In the genomic region with DNA sequence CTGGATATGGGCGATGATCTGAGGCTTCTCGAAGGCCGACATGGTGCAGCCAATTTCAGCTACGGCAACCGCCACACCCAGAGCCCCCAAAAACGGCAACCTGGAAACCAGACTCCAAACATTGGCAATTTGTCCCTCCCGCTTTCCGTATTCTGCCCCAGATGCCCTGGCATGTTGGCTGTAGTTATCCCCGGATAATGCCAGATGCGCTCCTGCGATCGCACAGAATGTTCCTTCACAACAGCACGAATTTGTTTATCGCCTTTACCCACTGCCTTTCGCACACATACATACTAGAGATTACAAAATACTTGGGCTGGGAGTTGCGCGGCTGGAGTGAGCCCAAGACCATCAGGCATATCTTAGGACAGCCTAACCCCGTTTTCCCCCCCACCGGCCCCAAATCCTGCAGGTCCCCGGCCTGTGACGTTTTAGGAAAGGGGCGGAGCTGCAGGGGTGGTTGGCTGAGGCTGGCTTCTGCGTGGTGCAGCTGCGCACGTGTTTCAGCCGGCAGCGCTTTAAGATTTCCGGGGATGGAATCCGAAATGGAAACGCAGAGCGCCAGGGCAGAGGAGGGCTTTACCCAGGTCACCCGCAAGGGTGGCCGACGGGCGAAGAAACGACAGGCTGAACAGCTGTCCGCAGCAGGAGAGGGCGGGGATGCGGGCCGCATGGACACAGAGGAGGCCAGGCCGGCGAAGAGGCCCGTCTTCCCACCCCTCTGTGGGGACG, we compare ENCODE assay signal across 1 cellular context.
TF ChIP-seq lines count a peak whose summit lies in the region.

A gene (plus strand): TSS at position 487 of the 732 bp plus-strand sequence. CDS start 47 bp downstream, at position 534.

TF ChIP-seq in K562, 482 proteins besides CTCF, POLR2A, EP300 and RAD21 (continued from another document and continues in another):
- TF ChIP-seq, protein P1, sequence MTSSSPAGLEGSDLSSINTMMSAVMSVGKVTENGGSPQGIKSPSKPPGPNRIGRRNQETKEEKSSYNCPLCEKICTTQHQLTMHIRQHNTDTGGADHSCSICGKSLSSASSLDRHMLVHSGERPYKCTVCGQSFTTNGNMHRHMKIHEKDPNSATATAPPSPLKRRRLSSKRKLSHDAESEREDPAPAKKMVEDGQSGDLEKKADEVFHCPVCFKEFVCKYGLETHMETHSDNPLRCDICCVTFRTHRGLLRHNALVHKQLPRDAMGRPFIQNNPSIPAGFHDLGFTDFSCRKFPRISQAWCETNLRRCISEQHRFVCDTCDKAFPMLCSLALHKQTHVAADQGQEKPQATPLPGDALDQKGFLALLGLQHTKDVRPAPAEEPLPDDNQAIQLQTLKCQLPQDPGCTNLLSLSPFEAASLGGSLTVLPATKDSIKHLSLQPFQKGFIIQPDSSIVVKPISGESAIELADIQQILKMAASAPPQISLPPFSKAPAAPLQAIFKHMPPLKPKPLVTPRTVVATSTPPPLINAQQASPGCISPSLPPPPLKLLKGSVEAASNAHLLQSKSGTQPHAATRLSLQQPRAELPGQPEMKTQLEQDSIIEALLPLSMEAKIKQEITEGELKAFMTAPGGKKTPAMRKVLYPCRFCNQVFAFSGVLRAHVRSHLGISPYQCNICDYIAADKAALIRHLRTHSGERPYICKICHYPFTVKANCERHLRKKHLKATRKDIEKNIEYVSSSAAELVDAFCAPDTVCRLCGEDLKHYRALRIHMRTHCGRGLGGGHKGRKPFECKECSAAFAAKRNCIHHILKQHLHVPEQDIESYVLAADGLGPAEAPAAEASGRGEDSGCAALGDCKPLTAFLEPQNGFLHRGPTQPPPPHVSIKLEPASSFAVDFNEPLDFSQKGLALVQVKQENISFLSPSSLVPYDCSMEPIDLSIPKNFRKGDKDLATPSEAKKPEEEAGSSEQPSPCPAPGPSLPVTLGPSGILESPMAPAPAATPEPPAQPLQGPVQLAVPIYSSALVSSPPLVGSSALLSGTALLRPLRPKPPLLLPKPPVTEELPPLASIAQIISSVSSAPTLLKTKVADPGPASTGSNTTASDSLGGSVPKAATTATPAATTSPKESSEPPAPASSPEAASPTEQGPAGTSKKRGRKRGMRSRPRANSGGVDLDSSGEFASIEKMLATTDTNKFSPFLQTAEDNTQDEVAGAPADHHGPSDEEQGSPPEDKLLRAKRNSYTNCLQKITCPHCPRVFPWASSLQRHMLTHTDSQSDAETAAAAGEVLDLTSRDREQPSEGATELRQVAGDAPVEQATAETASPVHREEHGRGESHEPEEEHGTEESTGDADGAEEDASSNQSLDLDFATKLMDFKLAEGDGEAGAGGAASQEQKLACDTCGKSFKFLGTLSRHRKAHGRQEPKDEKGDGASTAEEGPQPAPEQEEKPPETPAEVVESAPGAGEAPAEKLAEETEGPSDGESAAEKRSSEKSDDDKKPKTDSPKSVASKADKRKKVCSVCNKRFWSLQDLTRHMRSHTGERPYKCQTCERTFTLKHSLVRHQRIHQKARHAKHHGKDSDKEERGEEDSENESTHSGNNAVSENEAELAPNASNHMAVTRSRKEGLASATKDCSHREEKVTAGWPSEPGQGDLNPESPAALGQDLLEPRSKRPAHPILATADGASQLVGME (CRISPR knock-in tag; IDR thresholded peaks at IDR 0.05): 0 out of 2 replicates have a peak, but pooled peaks have one; percentile 36
- TF ChIP-seq MYNN (IDR thresholded peaks at IDR 0.05) (peak; percentile 79), MYNN (CRISPR knock-in tag; IDR thresholded peaks at IDR 0.05) (no peak), TARDBP (IDR thresholded peaks at IDR 0.05) (peak; percentile 71; the same call in 1 of the 2 replicates), KLF6 (CRISPR knock-in tag; IDR thresholded peaks at IDR 0.05; ENCODE audit: borderline replicate concordance) (peak; percentile 38; the same call in 1 of the 2 replicates), HDAC8 (tag; IDR thresholded peaks at IDR 0.05) (no peak), POLR2G (IDR thresholded peaks at IDR 0.05; ENCODE audit: low read depth, low read length) (peak; percentile 88), HDAC1 (IDR thresholded peaks at IDR 0.05) (peak; percentile 82 to 99; a peak in 3 of 4 replicates), SMC3 (conservative IDR thresholded peaks at IDR 0.05; ENCODE audit: insufficient read depth, low read depth, low read length) (0 out of 2 replicates have a peak, but pooled peaks have one; percentile 5), ZBTB8A (IDR thresholded peaks at IDR 0.05; ENCODE audit: partially characterized antibody) (peak; percentile 66), HNRNPLL (IDR thresholded peaks at IDR 0.05; ENCODE audit: low read depth, low read length, poor library complexity, severe bottlenecking) (peak; percentile 54), XRCC4 (IDR thresholded peaks at IDR 0.05; ENCODE audit: extremely low read depth, insufficient read depth, insufficient read length) (no peak), TAF15 (IDR thresholded peaks at IDR 0.05; ENCODE audit: low read depth, low read length) (no peak), TAF9B (IDR thresholded peaks at IDR 0.05; ENCODE audit: partially characterized antibody) (peak; percentile 72), FOXM1 (IDR thresholded peaks at IDR 0.05; ENCODE audit: low read depth) (peak; percentile 90), FOXM1 (CRISPR knock-in tag; IDR thresholded peaks at IDR 0.05; ENCODE audit: low read depth) (no peak), ATF7 (IDR thresholded peaks at IDR 0.05) (peak; percentile 85), CBX8 (IDR thresholded peaks at IDR 0.05; ENCODE audit: borderline replicate concordance, extremely low read depth, low read depth, low read length, poor library complexity, severe bottlenecking) (no peak)
- TF ChIP-seq, protein P2, sequence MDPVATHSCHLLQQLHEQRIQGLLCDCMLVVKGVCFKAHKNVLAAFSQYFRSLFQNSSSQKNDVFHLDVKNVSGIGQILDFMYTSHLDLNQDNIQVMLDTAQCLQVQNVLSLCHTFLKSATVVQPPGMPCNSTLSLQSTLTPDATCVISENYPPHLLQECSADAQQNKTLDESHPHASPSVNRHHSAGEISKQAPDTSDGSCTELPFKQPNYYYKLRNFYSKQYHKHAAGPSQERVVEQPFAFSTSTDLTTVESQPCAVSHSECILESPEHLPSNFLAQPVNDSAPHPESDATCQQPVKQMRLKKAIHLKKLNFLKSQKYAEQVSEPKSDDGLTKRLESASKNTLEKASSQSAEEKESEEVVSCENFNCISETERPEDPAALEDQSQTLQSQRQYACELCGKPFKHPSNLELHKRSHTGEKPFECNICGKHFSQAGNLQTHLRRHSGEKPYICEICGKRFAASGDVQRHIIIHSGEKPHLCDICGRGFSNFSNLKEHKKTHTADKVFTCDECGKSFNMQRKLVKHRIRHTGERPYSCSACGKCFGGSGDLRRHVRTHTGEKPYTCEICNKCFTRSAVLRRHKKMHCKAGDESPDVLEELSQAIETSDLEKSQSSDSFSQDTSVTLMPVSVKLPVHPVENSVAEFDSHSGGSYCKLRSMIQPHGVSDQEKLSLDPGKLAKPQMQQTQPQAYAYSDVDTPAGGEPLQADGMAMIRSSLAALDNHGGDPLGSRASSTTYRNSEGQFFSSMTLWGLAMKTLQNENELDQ (CRISPR knock-in tag; IDR thresholded peaks at IDR 0.05; ENCODE audit: borderline replicate concordance): no peak
- TF ChIP-seq, protein P3, sequence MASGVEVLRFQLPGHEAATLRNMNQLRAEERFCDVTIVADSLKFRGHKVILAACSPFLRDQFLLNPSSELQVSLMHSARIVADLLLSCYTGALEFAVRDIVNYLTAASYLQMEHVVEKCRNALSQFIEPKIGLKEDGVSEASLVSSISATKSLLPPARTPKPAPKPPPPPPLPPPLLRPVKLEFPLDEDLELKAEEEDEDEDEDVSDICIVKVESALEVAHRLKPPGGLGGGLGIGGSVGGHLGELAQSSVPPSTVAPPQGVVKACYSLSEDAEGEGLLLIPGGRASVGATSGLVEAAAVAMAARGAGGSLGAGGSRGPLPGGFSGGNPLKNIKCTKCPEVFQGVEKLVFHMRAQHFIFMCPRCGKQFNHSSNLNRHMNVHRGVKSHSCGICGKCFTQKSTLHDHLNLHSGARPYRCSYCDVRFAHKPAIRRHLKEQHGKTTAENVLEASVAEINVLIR (CRISPR knock-in tag; IDR thresholded peaks at IDR 0.05): peak; percentile 80
- TF ChIP-seq, protein P4, sequence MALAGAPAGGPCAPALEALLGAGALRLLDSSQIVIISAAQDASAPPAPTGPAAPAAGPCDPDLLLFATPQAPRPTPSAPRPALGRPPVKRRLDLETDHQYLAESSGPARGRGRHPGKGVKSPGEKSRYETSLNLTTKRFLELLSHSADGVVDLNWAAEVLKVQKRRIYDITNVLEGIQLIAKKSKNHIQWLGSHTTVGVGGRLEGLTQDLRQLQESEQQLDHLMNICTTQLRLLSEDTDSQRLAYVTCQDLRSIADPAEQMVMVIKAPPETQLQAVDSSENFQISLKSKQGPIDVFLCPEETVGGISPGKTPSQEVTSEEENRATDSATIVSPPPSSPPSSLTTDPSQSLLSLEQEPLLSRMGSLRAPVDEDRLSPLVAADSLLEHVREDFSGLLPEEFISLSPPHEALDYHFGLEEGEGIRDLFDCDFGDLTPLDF (CRISPR knock-in tag; IDR thresholded peaks at IDR 0.05): 0 out of 2 replicates have a peak, but pooled peaks have one; percentile 67
- TF ChIP-seq, protein P5, sequence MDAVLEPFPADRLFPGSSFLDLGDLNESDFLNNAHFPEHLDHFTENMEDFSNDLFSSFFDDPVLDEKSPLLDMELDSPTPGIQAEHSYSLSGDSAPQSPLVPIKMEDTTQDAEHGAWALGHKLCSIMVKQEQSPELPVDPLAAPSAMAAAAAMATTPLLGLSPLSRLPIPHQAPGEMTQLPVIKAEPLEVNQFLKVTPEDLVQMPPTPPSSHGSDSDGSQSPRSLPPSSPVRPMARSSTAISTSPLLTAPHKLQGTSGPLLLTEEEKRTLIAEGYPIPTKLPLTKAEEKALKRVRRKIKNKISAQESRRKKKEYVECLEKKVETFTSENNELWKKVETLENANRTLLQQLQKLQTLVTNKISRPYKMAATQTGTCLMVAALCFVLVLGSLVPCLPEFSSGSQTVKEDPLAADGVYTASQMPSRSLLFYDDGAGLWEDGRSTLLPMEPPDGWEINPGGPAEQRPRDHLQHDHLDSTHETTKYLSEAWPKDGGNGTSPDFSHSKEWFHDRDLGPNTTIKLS (IDR thresholded peaks at IDR 0.05; ENCODE audit: borderline replicate concordance, low read depth): peak; percentile 77
- TF ChIP-seq, protein P6, sequence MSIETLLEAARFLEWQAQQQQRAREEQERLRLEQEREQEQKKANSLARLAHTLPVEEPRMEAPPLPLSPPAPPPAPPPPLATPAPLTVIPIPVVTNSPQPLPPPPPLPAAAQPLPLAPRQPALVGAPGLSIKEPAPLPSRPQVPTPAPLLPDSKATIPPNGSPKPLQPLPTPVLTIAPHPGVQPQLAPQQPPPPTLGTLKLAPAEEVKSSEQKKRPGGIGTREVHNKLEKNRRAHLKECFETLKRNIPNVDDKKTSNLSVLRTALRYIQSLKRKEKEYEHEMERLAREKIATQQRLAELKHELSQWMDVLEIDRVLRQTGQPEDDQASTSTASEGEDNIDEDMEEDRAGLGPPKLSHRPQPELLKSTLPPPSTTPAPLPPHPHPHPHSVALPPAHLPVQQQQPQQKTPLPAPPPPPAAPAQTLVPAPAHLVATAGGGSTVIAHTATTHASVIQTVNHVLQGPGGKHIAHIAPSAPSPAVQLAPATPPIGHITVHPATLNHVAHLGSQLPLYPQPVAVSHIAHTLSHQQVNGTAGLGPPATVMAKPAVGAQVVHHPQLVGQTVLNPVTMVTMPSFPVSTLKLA (conservative IDR thresholded peaks at IDR 0.05): peak; percentile 100
- TF ChIP-seq, protein P7, sequence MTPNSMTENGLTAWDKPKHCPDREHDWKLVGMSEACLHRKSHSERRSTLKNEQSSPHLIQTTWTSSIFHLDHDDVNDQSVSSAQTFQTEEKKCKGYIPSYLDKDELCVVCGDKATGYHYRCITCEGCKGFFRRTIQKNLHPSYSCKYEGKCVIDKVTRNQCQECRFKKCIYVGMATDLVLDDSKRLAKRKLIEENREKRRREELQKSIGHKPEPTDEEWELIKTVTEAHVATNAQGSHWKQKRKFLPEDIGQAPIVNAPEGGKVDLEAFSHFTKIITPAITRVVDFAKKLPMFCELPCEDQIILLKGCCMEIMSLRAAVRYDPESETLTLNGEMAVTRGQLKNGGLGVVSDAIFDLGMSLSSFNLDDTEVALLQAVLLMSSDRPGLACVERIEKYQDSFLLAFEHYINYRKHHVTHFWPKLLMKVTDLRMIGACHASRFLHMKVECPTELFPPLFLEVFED (CRISPR knock-in tag; conservative IDR thresholded peaks at IDR 0.05): 0 out of 2 replicates have a peak, but pooled peaks have one; percentile 6
- TF ChIP-seq, protein P8, sequence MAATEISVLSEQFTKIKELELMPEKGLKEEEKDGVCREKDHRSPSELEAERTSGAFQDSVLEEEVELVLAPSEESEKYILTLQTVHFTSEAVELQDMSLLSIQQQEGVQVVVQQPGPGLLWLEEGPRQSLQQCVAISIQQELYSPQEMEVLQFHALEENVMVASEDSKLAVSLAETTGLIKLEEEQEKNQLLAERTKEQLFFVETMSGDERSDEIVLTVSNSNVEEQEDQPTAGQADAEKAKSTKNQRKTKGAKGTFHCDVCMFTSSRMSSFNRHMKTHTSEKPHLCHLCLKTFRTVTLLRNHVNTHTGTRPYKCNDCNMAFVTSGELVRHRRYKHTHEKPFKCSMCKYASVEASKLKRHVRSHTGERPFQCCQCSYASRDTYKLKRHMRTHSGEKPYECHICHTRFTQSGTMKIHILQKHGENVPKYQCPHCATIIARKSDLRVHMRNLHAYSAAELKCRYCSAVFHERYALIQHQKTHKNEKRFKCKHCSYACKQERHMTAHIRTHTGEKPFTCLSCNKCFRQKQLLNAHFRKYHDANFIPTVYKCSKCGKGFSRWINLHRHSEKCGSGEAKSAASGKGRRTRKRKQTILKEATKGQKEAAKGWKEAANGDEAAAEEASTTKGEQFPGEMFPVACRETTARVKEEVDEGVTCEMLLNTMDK (IDR thresholded peaks at IDR 0.05; ENCODE audit: borderline replicate concordance, insufficient read depth, low read depth, low read length, poor library complexity, severe bottlenecking): peak; percentile 43
